Comparison of ENCODE assay signal across 2 cellular contexts in genomic region chr10:13563481-13564445, GRCh38.
TF ChIP-seq lines count a peak whose summit lies in the region.

No MANE protein-coding gene starts in this region.

TF ChIP-seq in IMR-90, 13 proteins besides CTCF, POLR2A, EP300 and RAD21:
- no peak for TF ChIP-seq MAFK (IDR thresholded peaks at IDR 0.05; ENCODE audit: low read depth, low read length)
- TF ChIP-seq CEBPB (IDR thresholded peaks at IDR 0.05; ENCODE audit: low read depth, low read length), result 0 out of 2 replicates have a peak, but pooled peaks have one; percentile 8

TF ChIP-seq in K562, 482 proteins besides CTCF, POLR2A, EP300 and RAD21:
- no peak for TF ChIP-seq E2F5 (CRISPR knock-in tag; IDR thresholded peaks at IDR 0.05)
- TF ChIP-seq ATF3 (IDR thresholded peaks at IDR 0.05), result 0 out of 2 replicates have a peak, but pooled peaks have one; percentile 25
- TF ChIP-seq ATF3 (CRISPR knock-in tag; conservative IDR thresholded peaks at IDR 0.05), result no peak
